Comparison of ENCODE assay signal across 23 cellular contexts in the genomic region with DNA sequence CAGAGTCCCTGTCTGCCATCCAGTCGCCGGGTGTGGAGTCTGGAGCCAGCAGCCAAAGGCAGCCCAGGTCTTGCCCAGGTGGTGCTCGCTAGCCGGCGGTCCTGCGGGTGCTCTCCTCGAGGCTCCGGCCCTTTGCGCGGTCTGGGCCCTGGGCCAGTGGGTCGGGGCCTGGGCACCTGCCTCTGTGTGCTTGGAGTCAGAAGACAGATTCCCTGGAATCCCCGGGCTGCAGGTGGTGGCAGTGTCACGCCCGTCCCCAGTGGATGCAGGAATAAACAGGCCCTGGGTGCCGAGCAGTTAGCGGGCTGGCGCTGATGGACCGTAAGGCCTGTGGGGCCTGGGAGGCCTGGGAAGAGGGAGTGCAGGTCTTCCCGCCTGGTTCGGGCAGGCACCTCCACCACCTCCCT. TPM values are rescaled to one million over a fixed set of nuclear protein-coding genes. Genes with fewer than 3 reads are reported as not detected.
DNase-seq lines count a peak whose midpoint lies in the region; ATAC-seq and TF ChIP-seq lines count a peak whose summit lies in the region.
"Had no signal": no experiment of that assay in that cellular context is flagged by ENCODE, and none has a peak within 500 bp of the region (broad histone marks: within the 10 kb centered on the region; RNA-seq: fewer than 3 reads in every experiment).

No MANE protein-coding gene starts in this region.

- peaks cover 23% of the 10 kb centered on the region for H3K4me1 ChIP-seq in RWPE2 (ENCODE audit: insufficient read depth, poor library complexity, severe bottlenecking)
- H3K4me1 ChIP-seq in left lung = peaks cover 8 to 34% of the 10 kb centered on the region in 2 donors

- DNase-seq in NCI-H748 (lab: John Stamatoyannopoulos, UW; ENCODE audit: unreplicated experiment) (peak; percentile 13), NCI-H748 treated with DMSO at 0.1 percent for 48 hours (lab: John Stamatoyannopoulos, UW) (no peak), RWPE2 (ENCODE audit: low spot score) (peak; percentile 87), left lung (peak in 1 of 2 donors; percentile 75), retina (peak; percentile 20), kidney glomerular epithelial cell (lab: John Stamatoyannopoulos, UW) (no peak), activated gamma-delta T cell treated with Interleukin-2 at 50 U/mL for 16 hours (no peak), NCI-H2171 treated with DMSO at 0.1 percent for 48 hours (lab: John Stamatoyannopoulos, UW) (no peak)
- DNase-seq: 8988T; activated naive CD4-positive, alpha-beta T cell treated with anti-CD3 and anti-CD28 coated beads, Interleukin-2, amount 10 ng/mL, durations not matched to agents 7 days and 5 days; activated T-cell treated with anti-CD3 and anti-CD28 coated beads, Interleukin-2, amount 50 U/mL, for 72 hours; CD8-positive, alpha-beta T cell; central memory CD4-positive, alpha-beta T cell; GM23248; head of caudate nucleus; left ventricle myocardium superior; NCI-H69; SIG-M5; stimulated activated CD4-positive, alpha-beta T cell treated with anti-CD3 and anti-CD28 coated beads, Interleukin-4, amount 100 ng/mL, for 1 hour; stimulated activated naive CD4-positive, alpha-beta T cell; thyroid gland had no signal

- H3K4me3 ChIP-seq in RWPE2 (ENCODE audit: severe bottlenecking) = no peak overlapping the region
- no peak overlapping the region for H3K4me3 ChIP-seq in left lung
- H3K4me3 ChIP-seq: GM23248, smooth muscle cell, thyroid gland had no signal

- H3K9me3 ChIP-seq in RWPE2 (ENCODE audit: severe bottlenecking) (no peaks in the 10 kb centered on the region), left lung (peaks cover 0 to 4% of the 10 kb centered on the region in 2 donors)
- H3K9me3 ChIP-seq: thyroid gland had no signal

- ATAC-seq in RWPE2 (ENCODE audit: low read depth) (no peak), left lung (peak; percentile 4)
- ATAC-seq: activated T-cell treated with anti-CD3 and anti-CD28 coated beads, Interleukin-2, amount 50 U/mL, for 72 hours; CD8-positive, alpha-beta T cell; left ventricle myocardium superior had no signal

- H3K27me3 ChIP-seq in RWPE2 (ENCODE audit: insufficient read depth, poor library complexity, severe bottlenecking) = no peaks in the 10 kb centered on the region
- no peaks in the 10 kb centered on the region for H3K27me3 ChIP-seq in left lung
- H3K27me3 ChIP-seq: dorsolateral prefrontal cortex, thyroid gland had no signal

- intact Hi-C loops in left lung (cut with DNase I) = no loop called here

- TF ChIP-seq CTCF in RWPE2 (IDR thresholded peaks at IDR 0.05; ENCODE audit: poor library complexity, severe bottlenecking) (no peak), left lung (IDR thresholded peaks at IDR 0.05) (no peak)

- peaks cover 31% of the 10 kb centered on the region for H3K36me3 ChIP-seq in RWPE2 (ENCODE audit: low read depth)
- H3K36me3 ChIP-seq in left lung = peaks cover 0 to 5% of the 10 kb centered on the region in 2 donors
- H3K36me3 ChIP-seq: thyroid gland had no signal

- H3K27ac ChIP-seq in RWPE2 (ENCODE audit: poor library complexity, severe bottlenecking) = peak overlapping the region; percentile 44
- H3K27ac ChIP-seq in left lung = peak overlapping the region in 1 of 2 donors; percentile 23
- H3K27ac ChIP-seq: GM23248, thyroid gland had no signal

RNA-seq across cellular contexts. Expression of a gene that starts 5.3 kb away (rescaled TPM):
- 10 to 100 TPM; 14.6 to 14.9 TPM for total RNA-seq in left lung

RNA-seq across cellular contexts. Expression of a gene that starts 5.7 kb away (rescaled TPM):
- total RNA-seq in left lung = 100 to 1,000 TPM; 180 to 296 TPM

RNA-seq across cellular contexts. Expression of a gene that starts 26.6 kb away (rescaled TPM):
- total RNA-seq in left lung = 10 to 100 TPM; 36.0 to 36.2 TPM

RNA-seq across cellular contexts. Expression of a gene that starts 33.9 kb away (rescaled TPM):
- total RNA-seq in left lung = 10 to 100 TPM; 25.5 to 29.6 TPM

Comparison
In these comparisons a context has a peak if more than half of its experiments do, and no peak if none do; other contexts are left out.
1. DNase-seq: peak in NCI-H748 (single experiment), RWPE2 (single experiment) and retina (single experiment); none in NCI-H748 treated with DMSO at 0.1 percent for 48 hours (single experiment), kidney glomerular epithelial cell (single experiment), activated gamma-delta T cell treated with Interleukin-2 at 50 U/mL for 16 hours (single experiment) and NCI-H2171 treated with DMSO at 0.1 percent for 48 hours (single experiment).